Comparison of ENCODE assay signal across 8 cellular contexts in the genomic region with DNA sequence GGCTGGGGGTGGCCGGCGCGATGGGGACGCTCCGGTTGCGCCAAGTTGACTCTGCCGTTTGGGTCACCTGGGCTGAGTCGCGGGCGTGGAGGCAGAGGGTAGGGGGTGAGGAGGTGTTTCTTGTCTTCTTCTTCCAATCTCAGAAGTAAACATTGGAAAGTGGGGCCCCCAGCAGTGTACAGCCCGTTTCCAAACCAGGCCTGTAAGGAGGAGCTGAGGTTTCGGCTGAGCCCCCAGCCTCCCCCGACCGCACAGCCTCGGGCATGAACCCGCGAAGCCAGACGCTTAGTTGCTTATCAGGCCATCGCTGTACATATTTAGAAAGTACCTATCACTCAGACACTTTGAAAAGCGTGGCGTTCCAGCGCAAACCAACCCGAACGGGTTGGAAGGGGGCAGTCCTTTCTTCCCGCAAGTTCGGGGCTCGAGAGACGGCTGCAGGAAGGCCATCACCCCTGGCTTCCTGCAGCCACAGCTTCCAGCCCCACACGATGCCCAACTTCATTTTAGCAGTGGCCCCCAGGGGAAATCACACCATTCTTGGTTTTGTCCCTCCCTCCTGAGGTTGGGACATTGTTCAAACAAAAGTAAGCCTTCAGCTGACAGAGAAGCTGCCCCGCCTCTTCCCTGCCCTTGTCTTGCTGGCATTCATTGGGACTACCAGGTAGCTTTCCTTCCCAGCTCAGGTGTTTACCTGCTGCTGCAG.
DNase-seq lines count a peak whose midpoint lies in the region; ATAC-seq and TF ChIP-seq lines count a peak whose summit lies in the region.

No MANE protein-coding gene starts in this region.

- no peaks in the 10 kb centered on the region for H3K36me3 Mint-ChIP-seq in CD4-positive, alpha-beta T cell (ENCODE audit: low read depth)
- peaks cover 2% of the 10 kb centered on the region for H3K36me3 Mint-ChIP-seq in T-helper 17 cell (ENCODE audit: low read depth)
- H3K36me3 Mint-ChIP-seq in naive thymus-derived CD8-positive, alpha-beta T cell = no peaks in the 10 kb centered on the region

- peak; percentile 73 for ATAC-seq in CD4-positive, alpha-beta T cell (ENCODE audit: poor library complexity)
- ATAC-seq in T-helper 17 cell (peak; percentile 89), HG03097 (IDR thresholded peaks at IDR 0.05; ENCODE audit: low FRiP score, unreplicated experiment) (no peak), HG03565 (IDR thresholded peaks at IDR 0.05; ENCODE audit: unreplicated experiment) (no peak), GM19324 (IDR thresholded peaks at IDR 0.05; ENCODE audit: low FRiP score, unreplicated experiment) (no peak)
- ATAC-seq in naive thymus-derived CD8-positive, alpha-beta T cell = peak; percentile 77 to 79

- CTCF ChIA-PET in CD4-positive, alpha-beta T cell (lab: Charles Lee) = no interaction called here

- H3K27me3 Mint-ChIP-seq in CD4-positive, alpha-beta T cell = no peaks in the 10 kb centered on the region
- H3K27me3 Mint-ChIP-seq in T-helper 17 cell = no peaks in the 10 kb centered on the region
- H3K27me3 Mint-ChIP-seq in naive thymus-derived CD8-positive, alpha-beta T cell = peaks cover 0 to 1% (median 0%) of the 10 kb centered on the region in 5 donors

- no peaks in the 10 kb centered on the region for H3K27me3 ChIP-seq in CD4-positive, alpha-beta T cell (ENCODE audit: control insufficient read depth, insufficient read depth, low read length)

- no peaks in the 10 kb centered on the region for H3K9me3 Mint-ChIP-seq in CD4-positive, alpha-beta T cell
- H3K9me3 Mint-ChIP-seq in naive thymus-derived CD8-positive, alpha-beta T cell = no peaks in the 10 kb centered on the region

- intact Hi-C loops in CD4-positive, alpha-beta T cell (cut with DNase I, micrococcal nuclease) = loop anchor here (5.0 to 10.0 kb wide), 2 partner anchors 56 to 159 kb away; no protein-coding TSS in a partner anchor

- peak overlapping the region; percentile 90 for H3K4me3 Mint-ChIP-seq in CD4-positive, alpha-beta T cell
- peak overlapping the region; percentile 88 for H3K4me3 Mint-ChIP-seq in T-helper 17 cell
- H3K4me3 Mint-ChIP-seq in naive thymus-derived CD8-positive, alpha-beta T cell = peak overlapping the region; percentile 73 to 86 (median 80)

- H3K9me3 ChIP-seq in CD4-positive, alpha-beta T cell (ENCODE audit: control insufficient read depth, low read length) = no peaks in the 10 kb centered on the region
- H3K9me3 ChIP-seq in T-helper 17 cell (ENCODE audit: control insufficient read depth, low read length, poor library complexity, severe bottlenecking) = no peaks in the 10 kb centered on the region

- DNase-seq in CD4-positive, alpha-beta T cell = peak in 8 of 10 experiments; percentile 8 to 51 (median 27)
- DNase-seq in T-helper 17 cell (peak; percentile 21 to 53 (median 21)), NCI-H2171 (lab: John Stamatoyannopoulos, UW) (no peak)
- peak; percentile 9 for DNase-seq in effector CD8-positive, alpha-beta T cell (lab: John Stamatoyannopoulos, UW)
- peak in 5 of 10 donors; percentile 18 to 37 (median 31) for DNase-seq in naive thymus-derived CD8-positive, alpha-beta T cell

- TF ChIP-seq CTCF in CD4-positive, alpha-beta T cell (IDR thresholded peaks at IDR 0.05) = no peak

- H3K4me1 Mint-ChIP-seq in CD4-positive, alpha-beta T cell (ENCODE audit: low read depth) = peaks cover 31% of the 10 kb centered on the region
- H3K4me1 Mint-ChIP-seq in T-helper 17 cell = peaks cover 15% of the 10 kb centered on the region
- peaks cover 8 to 30% (median 20%) of the 10 kb centered on the region in 4 donors for H3K4me1 Mint-ChIP-seq in naive thymus-derived CD8-positive, alpha-beta T cell

- H3K27ac Mint-ChIP-seq in CD4-positive, alpha-beta T cell = peak overlapping the region; percentile 89
- H3K27ac Mint-ChIP-seq in T-helper 17 cell = peak overlapping the region; percentile 90
- H3K27ac Mint-ChIP-seq in naive thymus-derived CD8-positive, alpha-beta T cell = peak overlapping the region; percentile 20 to 87 (median 81)

- POLR2A ChIA-PET in CD4-positive, alpha-beta T cell (lab: Charles Lee) = interaction anchor here (0.6 to 3.0 kb wide), 12 partner anchors 26 to 164 kb away, joined by 3 to 14 read pairs (median 4); partner anchors contain the start of gene ZFP36L1
- POLR2A ChIA-PET in naive thymus-derived CD8-positive, alpha-beta T cell (lab: Charles Lee) = interaction anchor here (0.5 to 2.8 kb wide), 8 partner anchors 9 to 248 kb away, joined by 3 to 10 read pairs (median 3); partner anchors contain the start of gene ZFP36L1

- H3K27ac ChIP-seq in CD4-positive, alpha-beta T cell (ENCODE audit: low read depth, low read length) = no peak overlapping the region

Comparison
In these comparisons a context has a peak if more than half of its experiments do, and no peak if none do; other contexts are left out.
1. ATAC-seq: peak in CD4-positive, alpha-beta T cell (single experiment), T-helper 17 cell (single experiment) and naive thymus-derived CD8-positive, alpha-beta T cell (2 of 2); none in HG03097 (single experiment), HG03565 (single experiment) and GM19324 (single experiment).
2. Peak in every context shown above with its lines, with median percentiles within 50 percentile points of each other: H3K27ac Mint-ChIP-seq and H3K4me3 Mint-ChIP-seq.